Comparison of ENCODE assay signal across 15 cellular contexts in genomic region chr11:77779935-77780334, GRCh38. TPM values are rescaled to one million over a fixed set of nuclear protein-coding genes. Genes with fewer than 3 reads are reported as not detected.
DNase-seq lines count a peak whose midpoint lies in the region; ATAC-seq, FAIRE-seq and TF ChIP-seq lines count a peak whose summit lies in the region.
"Had no signal": no experiment of that assay in that cellular context is flagged by ENCODE, and none has a peak within 500 bp of the region (broad histone marks: within the 10 kb centered on the region; RNA-seq: fewer than 3 reads in every experiment).

No MANE protein-coding gene starts in this region.

- H3K9me3 Mint-ChIP-seq in activated naive CD8-positive, alpha-beta T cell treated with anti-CD3 and anti-CD28 coated beads for 36 hours: no peaks in the 10 kb centered on the region
- no peaks in the 10 kb centered on the region for H3K9me3 Mint-ChIP-seq in activated CD8-positive, alpha-beta T cell treated with anti-CD3 and anti-CD28 coated beads for 36 hours
- H3K9me3 Mint-ChIP-seq: activated naive CD4-positive, alpha-beta T cell treated with anti-CD3 and anti-CD28 coated beads, Interleukin-2, amount 50 U/mL, for 72 hours; neural crest cell; stimulated activated naive CD8-positive, alpha-beta T cell treated with anti-CD3 and anti-CD28 coated beads, Interleukin-15, amount 100 ng/mL, for 72 hours had no signal

- H3K4me3 ChIP-seq in K562: no peak overlapping the region

- POLR2A ChIA-PET in K562 (lab: Yijun Ruan, JAX): no interaction called here
- POLR2A ChIA-PET in activated CD8-positive, alpha-beta T cell treated with anti-CD3 and anti-CD28 coated beads for 36 hours (lab: Charles Lee): no interaction called here

- TF ChIP-seq RAD21 in K562 (CRISPR knock-in tag; conservative IDR thresholded peaks at IDR 0.05 in 1 of 2, IDR thresholded peaks at IDR 0.05 in 1 of 2): no peak

- H3K27ac Mint-ChIP-seq in activated naive CD8-positive, alpha-beta T cell treated with anti-CD3 and anti-CD28 coated beads for 36 hours: no peak overlapping the region
- no peak overlapping the region for H3K27ac Mint-ChIP-seq in activated CD8-positive, alpha-beta T cell treated with anti-CD3 and anti-CD28 coated beads for 36 hours
- H3K27ac Mint-ChIP-seq: activated naive CD4-positive, alpha-beta T cell treated with anti-CD3 and anti-CD28 coated beads, Interleukin-2, amount 50 U/mL, for 72 hours had no signal

- peaks cover 24% of the 10 kb centered on the region for H3K4me1 Mint-ChIP-seq in activated naive CD8-positive, alpha-beta T cell treated with anti-CD3 and anti-CD28 coated beads for 36 hours
- peaks cover 28% of the 10 kb centered on the region for H3K4me1 Mint-ChIP-seq in activated CD8-positive, alpha-beta T cell treated with anti-CD3 and anti-CD28 coated beads for 36 hours (ENCODE audit: low read depth)

- peaks cover 70% of the 10 kb centered on the region for H3K79me2 ChIP-seq in K562 (ENCODE audit: control insufficient read depth, insufficient read depth, low read length)

- H2AFZ ChIP-seq in K562 (ENCODE audit: low read depth, low read length): no peak overlapping the region

- peaks cover 0 to 3% of the 10 kb centered on the region in 2 experiments; a peak in 1 of 5 replicates for H3K4me1 ChIP-seq in K562 (replicated peaks in 1 of 2; ENCODE audit: control insufficient read depth in 2 of 2, insufficient read depth in 2 of 2, low read length in 2 of 2)

- no peaks in the 10 kb centered on the region for H4K20me1 ChIP-seq in K562 (replicated peaks; ENCODE audit: control insufficient read depth, insufficient read depth, low read length)

- CTCF ChIA-PET in K562 (lab: Yijun Ruan, JAX; ENCODE audit: low intra/inter-chr PET ratio): no interaction called here
- CTCF ChIA-PET in activated CD8-positive, alpha-beta T cell treated with anti-CD3 and anti-CD28 coated beads for 36 hours (lab: Charles Lee): no interaction called here

- FAIRE-seq in K562 (lab: Jason Lieb, UNC): no peak

- TF ChIP-seq POLR2A in K562 (conservative IDR thresholded peaks at IDR 0.05): no peak

- no peaks in the 10 kb centered on the region for H3K27me3 ChIP-seq in K562 (ENCODE audit: control insufficient read depth in 2 of 2, insufficient read depth in 2 of 2, low read length in 2 of 2)

- in situ Hi-C loops in K562 (cut with MboI): no loop called here

- no peak for TF ChIP-seq EP300 in K562 (IDR thresholded peaks at IDR 0.05; ENCODE audit: low read length)

- H3K4me3 Mint-ChIP-seq in activated naive CD8-positive, alpha-beta T cell treated with anti-CD3 and anti-CD28 coated beads for 36 hours: no peak overlapping the region
- no peak overlapping the region for H3K4me3 Mint-ChIP-seq in activated CD8-positive, alpha-beta T cell treated with anti-CD3 and anti-CD28 coated beads for 36 hours
- H3K4me3 Mint-ChIP-seq: neural crest cell; stimulated activated naive CD8-positive, alpha-beta T cell treated with anti-CD3 and anti-CD28 coated beads, Interleukin-15, amount 100 ng/mL, for 72 hours had no signal

- no peaks in the 10 kb centered on the region for H3K9me1 ChIP-seq in K562 (ENCODE audit: control insufficient read depth, insufficient read depth, low read length)

- no peaks in the 10 kb centered on the region for H3K9me3 ChIP-seq in K562 (replicated peaks; ENCODE audit: control insufficient read depth, insufficient read depth, low read depth, low read length)

- intact Hi-C loops in K562 (cut with micrococcal nuclease): loop anchor here (2.0 kb wide), 1 partner anchor 41 kb away; the partner anchor contains the start of genes AAMDC and RSF1
- intact Hi-C loops in activated CD8-positive, alpha-beta T cell treated with anti-CD3 and anti-CD28 coated beads for 36 hours (cut with micrococcal nuclease): no loop called here

- ATAC-seq in K562 (peak; percentile 73), HG03039 (IDR thresholded peaks at IDR 0.05; ENCODE audit: unreplicated experiment) (no peak)
- ATAC-seq in activated CD8-positive, alpha-beta T cell treated with anti-CD3 and anti-CD28 coated beads for 36 hours: no peak
- ATAC-seq: activated naive CD4-positive, alpha-beta T cell treated with anti-CD3 and anti-CD28 coated beads, Interleukin-2, amount 50 U/mL, for 72 hours; stimulated activated naive CD8-positive, alpha-beta T cell treated with anti-CD3 and anti-CD28 coated beads, Interleukin-15, amount 100 ng/mL, for 72 hours had no signal

- DNase-seq in EH (ENCODE audit: low read depth): peak; percentile 62
- peak; percentile 47 for DNase-seq in LHCN-M2 (ENCODE audit: low read depth)
- peak in 1 of 4 experiments; percentile 17 for DNase-seq in K562 (ENCODE audit: extremely low read depth in 1 of 4, low spot score in 3 of 4)
- DNase-seq in kidney tubule cell (ENCODE audit: low spot score): peak; percentile 45
- no peak for DNase-seq in activated naive CD4-positive, alpha-beta T cell treated with Interleukin-2 at 50 U/mL for 16 hours
- DNase-seq in activated naive CD8-positive, alpha-beta T cell treated with anti-CD3 and anti-CD28 coated beads for 36 hours: no peak
- DNase-seq in activated CD8-positive, alpha-beta T cell treated with anti-CD3 and anti-CD28 coated beads for 36 hours: no peak
- DNase-seq: activated CD4-positive, alpha-beta T cell treated with anti-CD3 and anti-CD28 coated beads for 48 hours; NCI-H2171; SIG-M5; stimulated activated CD4-positive, alpha-beta T cell treated with anti-CD3 and anti-CD28 coated beads, Interleukin-1b, Interleukin-23, amount 100 ng/mL, for 48 hours; stimulated activated naive CD8-positive, alpha-beta T cell treated with anti-CD3 and anti-CD28 coated beads, Interleukin-15, amount 100 ng/mL, for 72 hours had no signal

- H3K9ac ChIP-seq in K562 (ENCODE audit: insufficient read depth in 1 of 2, low read depth in 2 of 2, low read length in 2 of 2): no peak overlapping the region

- BruUV-seq in K562 (replicated peaks; lab: Mats Ljungman, UMichigan): no TSS peak

- H3K27ac ChIP-seq in K562 (ENCODE audit: extremely low read depth, low read depth, low read length): no peak overlapping the region

- H3K4me2 ChIP-seq in K562 (ENCODE audit: insufficient read depth, low read length): no peak overlapping the region

- TF ChIP-seq CTCF in K562 (IDR thresholded peaks at IDR 0.05 in 2 of 3, conservative IDR thresholded peaks at IDR 0.05 in 1 of 3; ENCODE audit: insufficient read depth in 2 of 3, low read depth in 1 of 3, low read length in 3 of 3): no peak
- TF ChIP-seq CTCF in activated CD8-positive, alpha-beta T cell treated with anti-CD3 and anti-CD28 coated beads for 36 hours (IDR thresholded peaks at IDR 0.05): no peak

- no peaks in the 10 kb centered on the region for H3K27me3 Mint-ChIP-seq in activated naive CD8-positive, alpha-beta T cell treated with anti-CD3 and anti-CD28 coated beads for 36 hours
- H3K27me3 Mint-ChIP-seq in activated CD8-positive, alpha-beta T cell treated with anti-CD3 and anti-CD28 coated beads for 36 hours: no peaks in the 10 kb centered on the region
- H3K27me3 Mint-ChIP-seq: stimulated activated naive CD8-positive, alpha-beta T cell treated with anti-CD3 and anti-CD28 coated beads, Interleukin-15, amount 100 ng/mL, for 72 hours had no signal

- H3K36me3 ChIP-seq in K562 (ENCODE audit: control insufficient read depth, insufficient read depth, low read length): peaks cover 4% of the 10 kb centered on the region; the same call in 2 of the 3 replicates

- H3K36me3 Mint-ChIP-seq in activated naive CD8-positive, alpha-beta T cell treated with anti-CD3 and anti-CD28 coated beads for 36 hours: peaks cover 5% of the 10 kb centered on the region
- peaks cover 6% of the 10 kb centered on the region for H3K36me3 Mint-ChIP-seq in activated CD8-positive, alpha-beta T cell treated with anti-CD3 and anti-CD28 coated beads for 36 hours (ENCODE audit: low read depth)
- H3K36me3 Mint-ChIP-seq: activated naive CD4-positive, alpha-beta T cell treated with anti-CD3 and anti-CD28 coated beads, Interleukin-2, amount 50 U/mL, for 72 hours had no signal

RNA-seq across cellular contexts. Expression of gene RSF1, which starts 40.6 kb away (rescaled TPM):
- 19.5 and 48.9 TPM in 2 replicates for total RNA-seq in LHCN-M2 (2014; rRNA removed)
- 13.7 TPM for polyA plus RNA-seq in LHCN-M2 (2012)
- 47.1 and 111 TPM in 2 replicates for total RNA-seq in K562 (2011; cell fraction: chromatin; rRNA removed; ENCODE audit: low replicate concordance)
- 16.2 and 22.8 TPM in 2 replicates for total RNA-seq in K562 (2011; cell fraction: nucleolus; rRNA removed)
- total RNA-seq in K562 (2011; cell fraction: nucleoplasm; rRNA removed): 55.4 and 88.9 TPM in 2 replicates
- total RNA-seq in K562 (2014; rRNA removed): 34.7 and 45.5 TPM in 2 replicates
- 43.0 and 52.8 TPM in 2 replicates for total RNA-seq in K562 (2014; rRNA removed; fragmentation: Illumina TruSeq; extraction: Trizol)
- 34.5 and 42.8 TPM in 2 replicates for total RNA-seq in K562 (2015; rRNA removed; fragmentation: Illumina TruSeq; extraction: Trizol)
- 37.3 and 53.1 TPM in 2 replicates for total RNA-seq in K562 (2021)
- polyA plus RNA-seq in K562 (2011; rRNA removed): 25.2 and 26.3 TPM in 2 replicates
- polyA plus RNA-seq in K562 (2011; cell fraction: cytosol; rRNA removed): 7.2 and 13.6 TPM in 2 replicates
- polyA plus RNA-seq in K562 (2011; cell fraction: nucleus; rRNA removed): 26.3 and 32.7 TPM in 2 replicates
- 24.0 and 42.9 TPM in 2 replicates for polyA plus RNA-seq in K562 (2012)
- polyA plus RNA-seq in K562 (2014; fragmentation: Illumina TruSeq; extraction: Trizol): 59.2 and 63.6 TPM in 2 replicates
- polyA plus RNA-seq in K562 (2014; fragmentation: Nextera tagmentation; extraction: Ambion mirVana): 10 to 100 TPM in 1 of 2 experiments, 1 to 10 TPM in 1; 9.7 to 14.4 TPM
- 24.1 and 33.0 TPM in 2 replicates for polyA plus RNA-seq in K562 (2014; rRNA removed)
- 67.6 and 88.5 TPM in 2 replicates for polyA minus RNA-seq in K562 (2011; rRNA and poly(A)+ RNA removed)
- polyA minus RNA-seq in K562 (2011; cell fraction: cytosol; rRNA and poly(A)+ RNA removed): 26.3 and 33.4 TPM in 2 replicates
- 16.0 and 39.0 TPM in 2 replicates for polyA minus RNA-seq in K562 (2011; cell fraction: nucleus; rRNA and poly(A)+ RNA removed)
- total RNA-seq in activated naive CD8-positive, alpha-beta T cell treated with anti-CD3 and anti-CD28 coated beads for 36 hours: 10 to 100 TPM; 40.5 to 48.3 TPM
- total RNA-seq in activated CD8-positive, alpha-beta T cell treated with anti-CD3 and anti-CD28 coated beads for 36 hours: 10 to 100 TPM; 45.4 to 47.7 TPM

RNA-seq across cellular contexts. Expression of gene AAMDC, which starts 41.0 kb away (rescaled TPM):
- total RNA-seq in LHCN-M2 (2014; rRNA removed): 22.0 and 29.7 TPM in 2 replicates
- 135 TPM for polyA plus RNA-seq in LHCN-M2 (2012)
- 5.2 TPM in 2 replicates for total RNA-seq in K562 (2011; cell fraction: chromatin; rRNA removed; ENCODE audit: low replicate concordance)
- total RNA-seq in K562 (2011; cell fraction: nucleolus; rRNA removed): 2.2 and 4.8 TPM in 2 replicates
- total RNA-seq in K562 (2011; cell fraction: nucleoplasm; rRNA removed): 4.5 and 6.7 TPM in 2 replicates
- total RNA-seq in K562 (2014; rRNA removed): 12.4 and 13.7 TPM in 2 replicates
- total RNA-seq in K562 (2014; rRNA removed; fragmentation: Illumina TruSeq; extraction: Trizol): 16.7 and 18.4 TPM in 2 replicates
- 13.8 and 14.5 TPM in 2 replicates for total RNA-seq in K562 (2015; rRNA removed; fragmentation: Illumina TruSeq; extraction: Trizol)
- total RNA-seq in K562 (2021): 10.4 and 10.6 TPM in 2 replicates
- 14.3 and 15.6 TPM in 2 replicates for polyA plus RNA-seq in K562 (2011; rRNA removed)
- 3.4 and 12.8 TPM in 2 replicates for polyA plus RNA-seq in K562 (2011; cell fraction: cytosol; rRNA removed)
- 4.1 and 5.8 TPM in 2 replicates for polyA plus RNA-seq in K562 (2011; cell fraction: nucleus; rRNA removed)
- 28.7 and 40.3 TPM in 2 replicates for polyA plus RNA-seq in K562 (2012)
- polyA plus RNA-seq in K562 (2014; fragmentation: Illumina TruSeq; extraction: Trizol): 10.8 and 13.9 TPM in 2 replicates
- 10 to 100 TPM; 37.5 to 40.6 TPM for polyA plus RNA-seq in K562 (2014; fragmentation: Nextera tagmentation; extraction: Ambion mirVana)
- 11.9 and 17.0 TPM in 2 replicates for polyA plus RNA-seq in K562 (2014; rRNA removed)
- 9.5 and 11.2 TPM in 2 replicates for polyA minus RNA-seq in K562 (2011; rRNA and poly(A)+ RNA removed)
- 2.7 and 5.7 TPM in 2 replicates for polyA minus RNA-seq in K562 (2011; cell fraction: cytosol; rRNA and poly(A)+ RNA removed)
- polyA minus RNA-seq in K562 (2011; cell fraction: nucleus; rRNA and poly(A)+ RNA removed): 2.8 and 4.7 TPM in 2 replicates
- total RNA-seq in activated naive CD8-positive, alpha-beta T cell treated with anti-CD3 and anti-CD28 coated beads for 36 hours: 1 to 10 TPM; 2.4 to 2.6 TPM
- total RNA-seq in activated CD8-positive, alpha-beta T cell treated with anti-CD3 and anti-CD28 coated beads for 36 hours: 1 to 10 TPM; 3.7 to 4.9 TPM

Comparison
In these comparisons a context has a peak if more than half of its experiments do, and no peak if none do; other contexts are left out.
1. DNase-seq: peak in EH (single experiment), LHCN-M2 (single experiment) and kidney tubule cell (single experiment); none in activated naive CD4-positive, alpha-beta T cell treated with Interleukin-2 at 50 U/mL for 16 hours (single experiment), activated naive CD8-positive, alpha-beta T cell treated with anti-CD3 and anti-CD28 coated beads for 36 hours (single experiment) and activated CD8-positive, alpha-beta T cell treated with anti-CD3 and anti-CD28 coated beads for 36 hours (single experiment).